17 cellular contexts compared by ENCODE assay signal in genomic region chr3:196686436-196686835, GRCh38. TPM values are rescaled to one million over a fixed set of nuclear protein-coding genes. Genes with fewer than 3 reads are reported as not detected.
DNase-seq lines count a peak whose midpoint lies in the region; ATAC-seq and TF ChIP-seq lines count a peak whose summit lies in the region.
"Had no signal": no experiment of that assay in that cellular context is flagged by ENCODE, and none has a peak within 500 bp of the region (broad histone marks: within the 10 kb centered on the region; RNA-seq: fewer than 3 reads in every experiment).

No MANE protein-coding gene starts in this region.

- no peaks in the 10 kb centered on the region for H3K36me3 ChIP-seq in uterus

- H3K27ac ChIP-seq in uterus: no peak overlapping the region
- H3K27ac ChIP-seq: PC-9 had no signal

- peaks cover 0 to 4% of the 10 kb centered on the region in 2 donors for H3K4me1 ChIP-seq in uterus

- H3K36me3 Mint-ChIP-seq in activated CD8-positive, alpha-beta T cell treated with anti-CD3 and anti-CD28 coated beads, Interleukin-2, amount 10 ng/mL, durations not matched to agents 7 days and 5 days (ENCODE audit: low read depth): peaks cover 12% of the 10 kb centered on the region
- peaks cover 3% of the 10 kb centered on the region for H3K36me3 Mint-ChIP-seq in activated CD8-positive, alpha-beta T cell treated with anti-CD3 and anti-CD28 coated beads for 36 hours (ENCODE audit: low read depth)
- H3K36me3 Mint-ChIP-seq: CD4-positive, CD25-positive, alpha-beta regulatory T cell had no signal

- no peaks in the 10 kb centered on the region for H3K27me3 Mint-ChIP-seq in activated CD8-positive, alpha-beta T cell treated with anti-CD3 and anti-CD28 coated beads, Interleukin-2, amount 10 ng/mL, durations not matched to agents 7 days and 5 days (ENCODE audit: low read depth)
- no peaks in the 10 kb centered on the region for H3K27me3 Mint-ChIP-seq in activated CD8-positive, alpha-beta T cell treated with anti-CD3 and anti-CD28 coated beads for 36 hours

- POLR2A ChIA-PET in activated CD8-positive, alpha-beta T cell treated with anti-CD3 and anti-CD28 coated beads, Interleukin-2, amount 10 ng/mL, durations not matched to agents 7 days and 5 days (lab: Charles Lee): interaction anchor here (0.6 to 2.0 kb wide), 2 partner anchors 55 to 271 kb away, joined by 3 to 6 read pairs; no protein-coding TSS in a partner anchor
- POLR2A ChIA-PET in activated CD8-positive, alpha-beta T cell treated with anti-CD3 and anti-CD28 coated beads for 36 hours (lab: Charles Lee): interaction anchor here (1.9 to 3.0 kb wide), 2 partner anchors 9 to 77 kb away, joined by 3 to 11 read pairs; no protein-coding TSS in a partner anchor

- H3K4me3 Mint-ChIP-seq in activated CD8-positive, alpha-beta T cell treated with anti-CD3 and anti-CD28 coated beads, Interleukin-2, amount 10 ng/mL, durations not matched to agents 7 days and 5 days: no peak overlapping the region
- H3K4me3 Mint-ChIP-seq in activated CD8-positive, alpha-beta T cell treated with anti-CD3 and anti-CD28 coated beads for 36 hours: no peak overlapping the region
- H3K4me3 Mint-ChIP-seq: CD4-positive, CD25-positive, alpha-beta regulatory T cell had no signal

- no peak for TF ChIP-seq CTCF in activated CD8-positive, alpha-beta T cell treated with anti-CD3 and anti-CD28 coated beads for 36 hours (IDR thresholded peaks at IDR 0.05)
- TF ChIP-seq CTCF in uterus (IDR thresholded peaks at IDR 0.05): no peak

- H3K9me3 Mint-ChIP-seq in activated CD8-positive, alpha-beta T cell treated with anti-CD3 and anti-CD28 coated beads, Interleukin-2, amount 10 ng/mL, durations not matched to agents 7 days and 5 days (ENCODE audit: insufficient read depth): peaks cover 8% of the 10 kb centered on the region
- peaks cover 3% of the 10 kb centered on the region for H3K9me3 Mint-ChIP-seq in activated CD8-positive, alpha-beta T cell treated with anti-CD3 and anti-CD28 coated beads for 36 hours

- no peaks in the 10 kb centered on the region for H3K9me3 ChIP-seq in uterus

- intact Hi-C loops in activated CD8-positive, alpha-beta T cell treated with anti-CD3 and anti-CD28 coated beads for 36 hours (cut with micrococcal nuclease): loop anchor here (10.0 kb wide), 1 partner anchor 152 kb away; no protein-coding TSS in a partner anchor
- intact Hi-C loops in uterus (cut with DNase I; ENCODE audit: low total_unique reads): no loop called here

- ATAC-seq in activated CD8-positive, alpha-beta T cell treated with anti-CD3 and anti-CD28 coated beads, Interleukin-2, amount 10 ng/mL, durations not matched to agents 7 days and 5 days: no peak
- no peak for ATAC-seq in activated CD8-positive, alpha-beta T cell treated with anti-CD3 and anti-CD28 coated beads for 36 hours
- ATAC-seq in HG03280 (IDR thresholded peaks at IDR 0.05; ENCODE audit: unreplicated experiment): no peak
- no peak for ATAC-seq in GM21529 (IDR thresholded peaks at IDR 0.05; ENCODE audit: unreplicated experiment)

- H3K27ac Mint-ChIP-seq in activated CD8-positive, alpha-beta T cell treated with anti-CD3 and anti-CD28 coated beads, Interleukin-2, amount 10 ng/mL, durations not matched to agents 7 days and 5 days: peak overlapping the region; percentile 4
- H3K27ac Mint-ChIP-seq in activated CD8-positive, alpha-beta T cell treated with anti-CD3 and anti-CD28 coated beads for 36 hours: no peak overlapping the region

- DNase-seq in activated CD8-positive, alpha-beta T cell treated with anti-CD3 and anti-CD28 coated beads, Interleukin-2, amount 10 ng/mL, durations not matched to agents 7 days and 5 days: no peak
- DNase-seq in activated CD8-positive, alpha-beta T cell treated with anti-CD3 and anti-CD28 coated beads for 36 hours: no peak
- DNase-seq in LHCN-M2 (ENCODE audit: low read depth) (peak; percentile 21), fibroblast of peridontal ligament (ENCODE audit: extremely low read depth) (peak; percentile 33), stromal cell of bone marrow (ENCODE audit: low read depth) (peak; percentile 32), uterus (no peak)
- DNase-seq: CD4-positive, CD25-positive, alpha-beta regulatory T cell; GOT3; KBM-7; NCI-H1092; NCI-H187 treated with DMSO at 0.1 percent for 48 hours; NCI-H2227 treated with DMSO at 0.1 percent for 48 hours; NCI-H524; PC-9; SW 1271 had no signal

- H3K4me3 ChIP-seq in uterus: no peak overlapping the region
- H3K4me3 ChIP-seq: PC-9 had no signal

- CTCF ChIA-PET in activated CD8-positive, alpha-beta T cell treated with anti-CD3 and anti-CD28 coated beads, Interleukin-2, amount 10 ng/mL, durations not matched to agents 7 days and 5 days (lab: Charles Lee): interaction anchor here (0.7 to 8.9 kb wide), 5 partner anchors 10 to 158 kb away, joined by 3 to 211 read pairs (median 15); partner anchors contain the start of gene NRROS
- CTCF ChIA-PET in activated CD8-positive, alpha-beta T cell treated with anti-CD3 and anti-CD28 coated beads for 36 hours (lab: Charles Lee): interaction anchor here (0.6 to 11.3 kb wide), 8 partner anchors 10 to 1025 kb away, joined by 3 to 310 read pairs (median 8); no protein-coding TSS in a partner anchor

- peaks cover 29% of the 10 kb centered on the region for H3K4me1 Mint-ChIP-seq in activated CD8-positive, alpha-beta T cell treated with anti-CD3 and anti-CD28 coated beads, Interleukin-2, amount 10 ng/mL, durations not matched to agents 7 days and 5 days (ENCODE audit: low read depth)
- peaks cover 14% of the 10 kb centered on the region for H3K4me1 Mint-ChIP-seq in activated CD8-positive, alpha-beta T cell treated with anti-CD3 and anti-CD28 coated beads for 36 hours (ENCODE audit: low read depth)

- H3K27me3 ChIP-seq in uterus: no peaks in the 10 kb centered on the region

- TF ChIP-seq POLR2A in uterus (IDR thresholded peaks at IDR 0.05): no peak

RNA-seq across cellular contexts. Expression of gene CEP19, which starts 25.6 kb away (rescaled TPM):
- 1 to 10 TPM; 4.6 to 5.6 TPM for total RNA-seq in activated CD8-positive, alpha-beta T cell treated with anti-CD3 and anti-CD28 coated beads, Interleukin-2, amount 10 ng/mL, durations not matched to agents 7 days and 5 days
- total RNA-seq in activated CD8-positive, alpha-beta T cell treated with anti-CD3 and anti-CD28 coated beads for 36 hours: 1 to 10 TPM; 5.2 to 5.5 TPM
- total RNA-seq in LHCN-M2 (2014; rRNA removed) (4.4 and 4.5 TPM in 2 replicates), uterus (1 to 10 TPM in 2 of 4 donors, not detected in 2; 1.7 to 5.9 TPM)
- polyA plus RNA-seq in LHCN-M2 (2012): 1.7 TPM

RNA-seq across cellular contexts. Expression of gene PIGX, which starts 25.7 kb away (rescaled TPM):
- total RNA-seq in activated CD8-positive, alpha-beta T cell treated with anti-CD3 and anti-CD28 coated beads, Interleukin-2, amount 10 ng/mL, durations not matched to agents 7 days and 5 days: 10 to 100 TPM; 41.5 to 42.1 TPM
- total RNA-seq in activated CD8-positive, alpha-beta T cell treated with anti-CD3 and anti-CD28 coated beads for 36 hours: 10 to 100 TPM; 43.7 to 47.1 TPM
- total RNA-seq in LHCN-M2 (2014; rRNA removed) (26.4 and 31.9 TPM in 2 replicates), uterus (10 to 100 TPM; 10.2 to 61.5 (median 34.1) TPM)
- polyA plus RNA-seq in LHCN-M2 (2012): 10.0 TPM

RNA-seq across cellular contexts. Expression of gene NRROS, which starts 46.9 kb away (rescaled TPM):
- total RNA-seq in activated CD8-positive, alpha-beta T cell treated with anti-CD3 and anti-CD28 coated beads, Interleukin-2, amount 10 ng/mL, durations not matched to agents 7 days and 5 days: 10 to 100 TPM; 37.5 to 39.9 TPM
- 10 to 100 TPM; 24.2 to 26.5 TPM for total RNA-seq in activated CD8-positive, alpha-beta T cell treated with anti-CD3 and anti-CD28 coated beads for 36 hours
- total RNA-seq in LHCN-M2 (2014; rRNA removed): 1.0 and 2.5 TPM in 2 replicates
- polyA plus RNA-seq in LHCN-M2 (2012): 0.73 TPM
- total RNA-seq in uterus: 10 to 100 TPM in 1 of 4 donors, 1 to 10 TPM in 3; 6.5 to 36.8 (median 7.6) TPM

RNA-seq across cellular contexts. Expression of gene PAK2, which starts 53.2 kb away (rescaled TPM):
- total RNA-seq in activated CD8-positive, alpha-beta T cell treated with anti-CD3 and anti-CD28 coated beads, Interleukin-2, amount 10 ng/mL, durations not matched to agents 7 days and 5 days: 100 to 1,000 TPM in 1 of 2 experiments, 10 to 100 TPM in 1; 84.7 to 104 TPM
- total RNA-seq in activated CD8-positive, alpha-beta T cell treated with anti-CD3 and anti-CD28 coated beads for 36 hours: 10 to 100 TPM; 79.4 to 81.2 TPM
- 37.8 and 45.8 TPM in 2 replicates for total RNA-seq in LHCN-M2 (2014; rRNA removed)
- 35.4 TPM for polyA plus RNA-seq in LHCN-M2 (2012)
- 10 to 100 TPM; 22.1 to 65.8 (median 49.5) TPM for total RNA-seq in uterus

Comparison
In these comparisons a context has a peak if more than half of its experiments do, and no peak if none do; other contexts are left out.
1. DNase-seq: peak in LHCN-M2 (single experiment), fibroblast of peridontal ligament (single experiment) and stromal cell of bone marrow (single experiment); none in activated CD8-positive, alpha-beta T cell treated with anti-CD3 and anti-CD28 coated beads, Interleukin-2, amount 10 ng/mL, durations not matched to agents 7 days and 5 days (single experiment), activated CD8-positive, alpha-beta T cell treated with anti-CD3 and anti-CD28 coated beads for 36 hours (single experiment) and uterus (0 of 2).